In genomic region chr3:129560269-129560787, GRCh38 we compare ENCODE assay signal across 9 cellular contexts. TPM values are rescaled to one million over a fixed set of nuclear protein-coding genes. Genes with fewer than 3 reads are reported as not detected.
DNase-seq lines count a peak whose midpoint lies in the region; ATAC-seq and TF ChIP-seq lines count a peak whose summit lies in the region.
"Had no signal": no experiment of that assay in that cellular context is flagged by ENCODE, and none has a peak within 500 bp of the region (broad histone marks: within the 10 kb centered on the region; RNA-seq: fewer than 3 reads in every experiment).

No MANE protein-coding gene starts in this region.

- CTCF ChIA-PET in BJ (lab: Yijun Ruan, JAX): interaction anchor here (2.7 kb wide), 1 partner anchor 70 kb away, joined by 12 read pairs; no protein-coding TSS in a partner anchor

- no peak for ATAC-seq in gastroesophageal sphincter
- no peak for ATAC-seq in GM19023 (IDR thresholded peaks at IDR 0.05; ENCODE audit: unreplicated experiment)
- ATAC-seq in GM21526 (IDR thresholded peaks at IDR 0.05; ENCODE audit: low FRiP score, unreplicated experiment): no peak

- TF ChIP-seq POLR2A in gastroesophageal sphincter (IDR thresholded peaks at IDR 0.05) (no peak), sigmoid colon (IDR thresholded peaks at IDR 0.05) (no peak)

- H3K36me3 ChIP-seq in BJ (ENCODE audit: control insufficient read depth, insufficient read depth, low read length) (peaks cover 35% of the 10 kb centered on the region), SJCRH30 (peaks cover 19% of the 10 kb centered on the region), gastroesophageal sphincter (peaks cover 0 to 87% of the 10 kb centered on the region in 2 donors), sigmoid colon (peaks cover 0 to 17% (median 2%) of the 10 kb centered on the region in 4 donors)

- peak overlapping the region; percentile 89 for H3K27ac ChIP-seq in SJCRH30
- H3K27ac ChIP-seq in gastroesophageal sphincter: peak overlapping the region in 3 of 4 donors; percentile 82 to 88 (median 82)
- H3K27ac ChIP-seq in sigmoid colon: peak overlapping the region; percentile 75 to 83 (median 80)

- POLR2A ChIA-PET in BJ (lab: Charles Lee): no interaction called here

- H3K4me1 ChIP-seq in SJCRH30: peaks cover 47% of the 10 kb centered on the region
- peaks cover 0 to 87% (median 50%) of the 10 kb centered on the region in 3 donors for H3K4me1 ChIP-seq in gastroesophageal sphincter
- H3K4me1 ChIP-seq in sigmoid colon: peaks cover 0 to 60% (median 54%) of the 10 kb centered on the region in 4 donors

- H3K27me3 ChIP-seq in BJ (ENCODE audit: control insufficient read depth, insufficient read depth, low read length) (no peaks in the 10 kb centered on the region), SJCRH30 (no peaks in the 10 kb centered on the region), gastroesophageal sphincter (no peaks in the 10 kb centered on the region), sigmoid colon (no peaks in the 10 kb centered on the region)

- H3K4me3 ChIP-seq in BJ (ENCODE audit: low read depth, low read length) (peak overlapping the region; percentile 38), SJCRH30 (peak overlapping the region; percentile 50), gastroesophageal sphincter (no peak overlapping the region), sigmoid colon (peak overlapping the region in 1 of 4 donors; percentile 1)

- TF ChIP-seq CTCF in BJ (IDR thresholded peaks at IDR 0.05; ENCODE audit: insufficient read depth, low read depth, low read length) (no peak), gastroesophageal sphincter (IDR thresholded peaks at IDR 0.05) (no peak), sigmoid colon (IDR thresholded peaks at IDR 0.05) (no peak)

- H3K9me3 ChIP-seq in SJCRH30 (replicated peaks) (no peaks in the 10 kb centered on the region), gastroesophageal sphincter (no peaks in the 10 kb centered on the region), sigmoid colon (no peaks in the 10 kb centered on the region)

- intact Hi-C loops in sigmoid colon (cut with DNase I): loop anchor here (5.0 kb wide), 1 partner anchor 37 kb away; no protein-coding TSS in a partner anchor

- DNase-seq in BJ (ENCODE audit: low read depth) (peak; percentile 72), SJCRH30 (peak; percentile 87 to 88), sigmoid colon (no peak), NCI-H2196 (lab: John Stamatoyannopoulos, UW; ENCODE audit: unreplicated experiment) (no peak), NCI-H1092 treated with DMSO at 0.1 percent for 48 hours (lab: John Stamatoyannopoulos, UW) (no peak)

- TF ChIP-seq EP300 in gastroesophageal sphincter (IDR thresholded peaks at IDR 0.05) (no peak), sigmoid colon (IDR thresholded peaks at IDR 0.05) (no peak)

- WGBS in gastroesophageal sphincter (ENCODE audit: low coverage in 1 of 2), 2 donors: 90% methylated on average over 6 of the region's 16 CpGs; no CpG with 5 or more reads in 1 of the 2 donors
- WGBS in sigmoid colon, 2 donors: 73 to 74% methylated on average over 16 of the region's 16 CpGs

RNA-seq across cellular contexts. Expression of gene H1-8, which starts 17.4 kb away (rescaled TPM):
- polyA plus RNA-seq in BJ (2011; rRNA removed) (not detected in 2 replicates), sigmoid colon (not detected)
- not detected in 2 replicates for polyA minus RNA-seq in BJ (2011; rRNA and poly(A)+ RNA removed)
- total RNA-seq in SJCRH30 (2014; rRNA removed; shearing (Covaris generic)): not detected in 2 replicates
- total RNA-seq in gastroesophageal sphincter (not detected), sigmoid colon (not detected)
- total RNA-seq: pulmonary artery endothelial cell had no signal

RNA-seq across cellular contexts. Expression of gene RHO, which starts 31.9 kb away (rescaled TPM):
- polyA plus RNA-seq in BJ (2011; rRNA removed) (not detected in 2 replicates), sigmoid colon (not detected)
- not detected in 2 replicates for polyA minus RNA-seq in BJ (2011; rRNA and poly(A)+ RNA removed)
- not detected in 2 replicates for total RNA-seq in SJCRH30 (2014; rRNA removed; shearing (Covaris generic))
- total RNA-seq in gastroesophageal sphincter (not detected), sigmoid colon (not detected)
- total RNA-seq: pulmonary artery endothelial cell had no signal

RNA-seq across cellular contexts. Expression of gene PLXND1, which starts 46.1 kb away (rescaled TPM):
- polyA plus RNA-seq in BJ (2011; rRNA removed) (84.6 and 128 TPM in 2 replicates), sigmoid colon (10 to 100 TPM in 2 of 3 donors, 1 to 10 TPM in 1; 9.6 to 42.0 (median 15.7) TPM)
- 84.0 and 88.3 TPM in 2 replicates for polyA minus RNA-seq in BJ (2011; rRNA and poly(A)+ RNA removed)
- total RNA-seq in SJCRH30 (2014; rRNA removed; shearing (Covaris generic)): 91.1 and 95.8 TPM in 2 replicates
- total RNA-seq in gastroesophageal sphincter (10 to 100 TPM; 45.0 to 77.9 (median 61.5) TPM), sigmoid colon (10 to 100 TPM; 36.9 to 77.0 (median 61.8) TPM)

Comparison
In these comparisons a context has a peak if more than half of its experiments do, and no peak if none do; other contexts are left out.
1. DNase-seq: peak in BJ (single experiment) and SJCRH30 (2 of 2); none in sigmoid colon (single experiment), NCI-H2196 (single experiment) and NCI-H1092 treated with DMSO at 0.1 percent for 48 hours (single experiment).
2. H3K4me3 ChIP-seq: peak in BJ (single experiment) and SJCRH30 (single experiment); none in gastroesophageal sphincter (0 of 2).
3. Peak in every context shown above with its lines, with median percentiles within 50 percentile points of each other: H3K27ac ChIP-seq.